1 cellular context compared by ENCODE assay signal in the genomic region with DNA sequence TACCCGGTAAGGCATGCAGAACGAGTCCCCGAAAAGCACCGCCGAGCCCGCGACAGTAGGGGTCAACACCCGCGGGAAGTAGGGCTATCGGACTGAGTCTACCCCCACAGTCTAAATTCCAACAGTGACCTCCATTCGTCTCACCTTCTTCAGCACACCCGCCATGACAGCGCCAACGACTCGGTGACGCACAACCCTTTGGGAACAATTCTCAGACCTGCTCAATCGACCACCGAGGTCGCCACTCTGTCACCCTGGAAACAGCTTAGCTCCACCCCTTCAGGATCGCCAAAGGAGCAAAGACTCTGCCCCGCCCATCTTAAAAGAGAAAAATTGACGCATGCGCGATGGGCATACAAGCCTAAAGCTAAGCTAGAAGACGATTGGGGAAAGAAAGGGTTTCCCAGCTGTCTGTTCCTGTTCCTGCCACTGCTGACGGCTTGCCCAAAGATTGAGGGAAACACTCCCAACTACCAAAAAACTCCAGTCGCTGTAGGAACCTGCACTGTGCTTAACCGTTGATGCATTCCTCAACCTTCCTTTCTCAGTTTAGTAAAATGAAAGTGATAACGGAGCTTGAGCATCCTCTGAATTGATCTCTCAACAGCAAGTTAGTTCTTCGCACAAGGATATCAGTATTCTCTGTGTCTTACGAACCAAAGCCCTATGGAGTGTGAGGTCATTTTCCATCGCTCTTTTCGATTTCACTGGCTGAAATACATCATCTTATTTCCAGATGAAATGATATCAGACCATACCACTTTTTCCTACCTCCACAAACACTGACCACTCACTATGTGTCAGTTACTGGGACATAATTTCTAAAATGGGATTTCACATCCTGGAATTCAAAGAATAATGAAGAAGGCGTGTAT.
TF ChIP-seq lines count a peak whose summit lies in the region.

A gene (minus strand): TSS at position 188 of the 875 bp plus-strand sequence. CDS start 23 bp downstream, at position 165.

TF ChIP-seq in HEK293, 187 proteins besides CTCF, POLR2A, EP300 and RAD21 (continued from another document):
- TF ChIP-seq, protein P1, sequence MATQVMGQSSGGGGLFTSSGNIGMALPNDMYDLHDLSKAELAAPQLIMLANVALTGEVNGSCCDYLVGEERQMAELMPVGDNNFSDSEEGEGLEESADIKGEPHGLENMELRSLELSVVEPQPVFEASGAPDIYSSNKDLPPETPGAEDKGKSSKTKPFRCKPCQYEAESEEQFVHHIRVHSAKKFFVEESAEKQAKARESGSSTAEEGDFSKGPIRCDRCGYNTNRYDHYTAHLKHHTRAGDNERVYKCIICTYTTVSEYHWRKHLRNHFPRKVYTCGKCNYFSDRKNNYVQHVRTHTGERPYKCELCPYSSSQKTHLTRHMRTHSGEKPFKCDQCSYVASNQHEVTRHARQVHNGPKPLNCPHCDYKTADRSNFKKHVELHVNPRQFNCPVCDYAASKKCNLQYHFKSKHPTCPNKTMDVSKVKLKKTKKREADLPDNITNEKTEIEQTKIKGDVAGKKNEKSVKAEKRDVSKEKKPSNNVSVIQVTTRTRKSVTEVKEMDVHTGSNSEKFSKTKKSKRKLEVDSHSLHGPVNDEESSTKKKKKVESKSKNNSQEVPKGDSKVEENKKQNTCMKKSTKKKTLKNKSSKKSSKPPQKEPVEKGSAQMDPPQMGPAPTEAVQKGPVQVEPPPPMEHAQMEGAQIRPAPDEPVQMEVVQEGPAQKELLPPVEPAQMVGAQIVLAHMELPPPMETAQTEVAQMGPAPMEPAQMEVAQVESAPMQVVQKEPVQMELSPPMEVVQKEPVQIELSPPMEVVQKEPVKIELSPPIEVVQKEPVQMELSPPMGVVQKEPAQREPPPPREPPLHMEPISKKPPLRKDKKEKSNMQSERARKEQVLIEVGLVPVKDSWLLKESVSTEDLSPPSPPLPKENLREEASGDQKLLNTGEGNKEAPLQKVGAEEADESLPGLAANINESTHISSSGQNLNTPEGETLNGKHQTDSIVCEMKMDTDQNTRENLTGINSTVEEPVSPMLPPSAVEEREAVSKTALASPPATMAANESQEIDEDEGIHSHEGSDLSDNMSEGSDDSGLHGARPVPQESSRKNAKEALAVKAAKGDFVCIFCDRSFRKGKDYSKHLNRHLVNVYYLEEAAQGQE (tag by site-specific recombination; IDR thresholded peaks at IDR 0.05) = peak; percentile 24; the same call in 1 of the 2 replicates
- TF ChIP-seq ZNF112 (tag by site-specific recombination; IDR thresholded peaks at IDR 0.05) = no peak
- TF ChIP-seq, protein P2, sequence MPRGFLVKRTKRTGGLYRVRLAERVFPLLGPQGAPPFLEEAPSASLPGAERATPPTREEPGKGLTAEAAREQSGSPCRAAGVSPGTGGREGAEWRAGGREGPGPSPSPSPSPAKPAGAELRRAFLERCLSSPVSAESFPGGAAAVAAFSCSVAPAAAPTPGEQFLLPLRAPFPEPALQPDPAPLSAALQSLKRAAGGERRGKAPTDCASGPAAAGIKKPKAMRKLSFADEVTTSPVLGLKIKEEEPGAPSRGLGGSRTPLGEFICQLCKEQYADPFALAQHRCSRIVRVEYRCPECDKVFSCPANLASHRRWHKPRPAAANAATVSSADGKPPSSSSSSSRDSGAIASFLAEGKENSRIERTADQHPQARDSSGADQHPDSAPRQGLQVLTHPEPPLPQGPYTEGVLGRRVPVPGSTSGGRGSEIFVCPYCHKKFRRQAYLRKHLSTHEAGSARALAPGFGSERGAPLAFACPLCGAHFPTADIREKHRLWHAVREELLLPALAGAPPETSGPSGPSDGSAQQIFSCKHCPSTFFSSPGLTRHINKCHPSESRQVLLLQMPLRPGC (tag by site-specific recombination; IDR thresholded peaks at IDR 0.05) = peak; percentile 69
- no peak for TF ChIP-seq ZNF174 (tag by site-specific recombination; IDR thresholded peaks at IDR 0.05)
- peak; percentile 51 for TF ChIP-seq ZNF366 (tag by site-specific recombination; conservative IDR thresholded peaks at IDR 0.05)
- no peak for TF ChIP-seq ZNF16 (tag by site-specific recombination; IDR thresholded peaks at IDR 0.05; ENCODE audit: low read depth)
- no peak for TF ChIP-seq SCRT1 (tag by site-specific recombination; IDR thresholded peaks at IDR 0.05; ENCODE audit: borderline replicate concordance)
- peak; percentile 84 for TF ChIP-seq SP3 (tag by site-specific recombination; IDR thresholded peaks at IDR 0.05)
- TF ChIP-seq ZNF558 (tag by site-specific recombination; IDR thresholded peaks at IDR 0.05) = no peak
- no peak for TF ChIP-seq ZNF596 (tag by site-specific recombination; IDR thresholded peaks at IDR 0.05)
- no peak for TF ChIP-seq ZNF664 (tag by site-specific recombination; IDR thresholded peaks at IDR 0.05)
- TF ChIP-seq ZNF23 (tag by site-specific recombination; IDR thresholded peaks at IDR 0.05; ENCODE audit: borderline replicate concordance) = no peak
- no peak for TF ChIP-seq ZNF302 (tag by site-specific recombination; IDR thresholded peaks at IDR 0.05; ENCODE audit: low read depth)
- no peak for TF ChIP-seq ZNF600 (tag by site-specific recombination; IDR thresholded peaks at IDR 0.05)
- TF ChIP-seq ZNF585B (tag by site-specific recombination; IDR thresholded peaks at IDR 0.05) = no peak
- no peak for TF ChIP-seq ZNF514 (tag by site-specific recombination; IDR thresholded peaks at IDR 0.05)
- peak; percentile 74 for TF ChIP-seq ZXDB (tag by site-specific recombination; IDR thresholded peaks at IDR 0.05)
- 0 out of 2 replicates have a peak, but pooled peaks have one; percentile 1 for TF ChIP-seq ZFP69B (tag by site-specific recombination; IDR thresholded peaks at IDR 0.05)
- TF ChIP-seq, protein P3, sequence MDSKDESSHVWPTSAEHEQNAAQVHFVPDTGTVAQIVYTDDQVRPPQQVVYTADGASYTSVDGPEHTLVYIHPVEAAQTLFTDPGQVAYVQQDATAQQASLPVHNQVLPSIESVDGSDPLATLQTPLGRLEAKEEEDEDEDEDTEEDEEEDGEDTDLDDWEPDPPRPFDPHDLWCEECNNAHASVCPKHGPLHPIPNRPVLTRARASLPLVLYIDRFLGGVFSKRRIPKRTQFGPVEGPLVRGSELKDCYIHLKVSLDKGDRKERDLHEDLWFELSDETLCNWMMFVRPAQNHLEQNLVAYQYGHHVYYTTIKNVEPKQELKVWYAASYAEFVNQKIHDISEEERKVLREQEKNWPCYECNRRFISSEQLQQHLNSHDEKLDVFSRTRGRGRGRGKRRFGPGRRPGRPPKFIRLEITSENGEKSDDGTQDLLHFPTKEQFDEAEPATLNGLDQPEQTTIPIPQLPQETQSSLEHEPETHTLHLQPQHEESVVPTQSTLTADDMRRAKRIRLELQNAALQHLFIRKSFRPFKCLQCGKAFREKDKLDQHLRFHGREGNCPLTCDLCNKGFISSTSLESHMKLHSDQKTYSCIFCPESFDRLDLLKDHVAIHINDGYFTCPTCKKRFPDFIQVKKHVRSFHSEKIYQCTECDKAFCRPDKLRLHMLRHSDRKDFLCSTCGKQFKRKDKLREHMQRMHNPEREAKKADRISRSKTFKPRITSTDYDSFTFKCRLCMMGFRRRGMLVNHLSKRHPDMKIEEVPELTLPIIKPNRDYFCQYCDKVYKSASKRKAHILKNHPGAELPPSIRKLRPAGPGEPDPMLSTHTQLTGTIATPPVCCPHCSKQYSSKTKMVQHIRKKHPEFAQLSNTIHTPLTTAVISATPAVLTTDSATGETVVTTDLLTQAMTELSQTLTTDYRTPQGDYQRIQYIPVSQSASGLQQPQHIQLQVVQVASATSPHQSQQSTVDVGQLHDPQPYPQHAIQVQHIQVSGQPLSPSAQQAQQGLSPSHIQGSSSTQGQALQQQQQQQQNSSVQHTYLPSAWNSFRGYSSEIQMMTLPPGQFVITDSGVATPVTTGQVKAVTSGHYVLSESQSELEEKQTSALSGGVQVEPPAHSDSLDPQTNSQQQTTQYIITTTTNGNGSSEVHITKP (tag by site-specific recombination; IDR thresholded peaks at IDR 0.05) = peak; percentile 80
- TF ChIP-seq, protein P4, sequence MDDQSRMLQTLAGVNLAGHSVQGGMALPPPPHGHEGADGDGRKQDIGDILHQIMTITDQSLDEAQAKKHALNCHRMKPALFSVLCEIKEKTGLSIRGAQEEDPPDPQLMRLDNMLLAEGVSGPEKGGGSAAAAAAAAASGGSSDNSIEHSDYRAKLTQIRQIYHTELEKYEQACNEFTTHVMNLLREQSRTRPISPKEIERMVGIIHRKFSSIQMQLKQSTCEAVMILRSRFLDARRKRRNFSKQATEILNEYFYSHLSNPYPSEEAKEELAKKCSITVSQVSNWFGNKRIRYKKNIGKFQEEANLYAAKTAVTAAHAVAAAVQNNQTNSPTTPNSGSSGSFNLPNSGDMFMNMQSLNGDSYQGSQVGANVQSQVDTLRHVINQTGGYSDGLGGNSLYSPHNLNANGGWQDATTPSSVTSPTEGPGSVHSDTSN (CRISPR knock-in tag; IDR thresholded peaks at IDR 0.05) = no peak
- no peak for TF ChIP-seq ZNF792 (tag by site-specific recombination; IDR thresholded peaks at IDR 0.05)
- no peak for TF ChIP-seq ZNF830 (tag by site-specific recombination; IDR thresholded peaks at IDR 0.05; ENCODE audit: low read depth)
- TF ChIP-seq ZNF549 (tag by site-specific recombination; IDR thresholded peaks at IDR 0.05) = no peak
- TF ChIP-seq, protein P5, sequence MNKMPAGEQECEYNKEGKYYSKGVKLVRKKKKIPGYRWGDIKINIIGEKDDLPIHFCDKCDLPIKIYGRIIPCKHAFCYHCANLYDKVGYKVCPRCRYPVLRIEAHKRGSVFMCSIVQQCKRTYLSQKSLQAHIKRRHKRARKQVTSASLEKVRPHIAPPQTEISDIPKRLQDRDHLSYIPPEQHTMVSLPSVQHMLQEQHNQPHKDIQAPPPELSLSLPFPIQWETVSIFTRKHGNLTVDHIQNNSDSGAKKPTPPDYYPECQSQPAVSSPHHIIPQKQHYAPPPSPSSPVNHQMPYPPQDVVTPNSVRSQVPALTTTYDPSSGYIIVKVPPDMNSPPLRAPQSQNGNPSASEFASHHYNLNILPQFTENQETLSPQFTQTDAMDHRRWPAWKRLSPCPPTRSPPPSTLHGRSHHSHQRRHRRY (tag by site-specific recombination; IDR thresholded peaks at IDR 0.05) = no peak
- TF ChIP-seq BCL11A (tag by site-specific recombination; IDR thresholded peaks at IDR 0.05; ENCODE audit: low read depth) = no peak
- no peak for TF ChIP-seq ZNF292 (tag by site-specific recombination; IDR thresholded peaks at IDR 0.05; ENCODE audit: borderline replicate concordance, low read depth)
- TF ChIP-seq ZNF658 (tag by site-specific recombination; IDR thresholded peaks at IDR 0.05) = no peak
- peak; percentile 53; the same call in 1 of the 2 replicates for TF ChIP-seq ZNF76 (tag by site-specific recombination; IDR thresholded peaks at IDR 0.05; ENCODE audit: borderline replicate concordance, low read depth)
- TF ChIP-seq, protein P6, sequence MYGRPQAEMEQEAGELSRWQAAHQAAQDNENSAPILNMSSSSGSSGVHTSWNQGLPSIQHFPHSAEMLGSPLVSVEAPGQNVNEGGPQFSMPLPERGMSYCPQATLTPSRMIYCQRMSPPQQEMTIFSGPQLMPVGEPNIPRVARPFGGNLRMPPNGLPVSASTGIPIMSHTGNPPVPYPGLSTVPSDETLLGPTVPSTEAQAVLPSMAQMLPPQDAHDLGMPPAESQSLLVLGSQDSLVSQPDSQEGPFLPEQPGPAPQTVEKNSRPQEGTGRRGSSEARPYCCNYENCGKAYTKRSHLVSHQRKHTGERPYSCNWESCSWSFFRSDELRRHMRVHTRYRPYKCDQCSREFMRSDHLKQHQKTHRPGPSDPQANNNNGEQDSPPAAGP (tag by site-specific recombination; IDR thresholded peaks at IDR 0.05) = peak; percentile 70
